28 cellular contexts compared by ENCODE assay signal in genomic region chr9:115025721-115026120, GRCh38.
"Had no signal": no experiment of that assay in that cellular context is flagged by ENCODE, and none has a peak within 500 bp of the region (broad histone marks: within the 10 kb centered on the region; RNA-seq: fewer than 3 reads in every experiment).

No MANE protein-coding gene starts in this region.

- H3K27ac Mint-ChIP-seq: activated B cell treated with CpG ODN at 0.5 μM for 24 hours; activated CD8-positive, alpha-beta memory T cell treated with anti-CD3 and anti-CD28 coated beads, Interleukin-2, amount 10 ng/mL, durations not matched to agents 7 days and 5 days; activated CD8-positive, alpha-beta T cell treated with anti-CD3 and anti-CD28 coated beads, Interleukin-2, amount 10 ng/mL, durations not matched to agents 7 days and 5 days; activated naive CD8-positive, alpha-beta T cell treated with anti-CD3 and anti-CD28 coated beads, Interleukin-2, amount 10 ng/mL, durations not matched to agents 7 days and 5 days; dendritic cell treated with granulocyte-macrophage colony-stimulating factor and Interleukin-4, amounts not matched to agents 40 ng/mL and 50 ng/mL, for 4 days; endodermal cell; immature natural killer cell; natural killer cell; neural progenitor cell; T-helper 2 cell treated with Interferon-gamma antibody and Interleukin-4, amounts not matched to agents 5 μg/mL and 100 μg/mL, for 36 hours had no signal

- H3K4me2 ChIP-seq: neural progenitor cell had no signal

- H3K36me3 Mint-ChIP-seq: activated CD8-positive, alpha-beta memory T cell treated with anti-CD3 and anti-CD28 coated beads, Interleukin-2, amount 10 ng/mL, durations not matched to agents 7 days and 5 days; immature natural killer cell; natural killer cell had no signal

- FAIRE-seq: kidney had no signal

- ATAC-seq: activated CD8-positive, alpha-beta memory T cell treated with anti-CD3 and anti-CD28 coated beads, Interleukin-2, amount 10 ng/mL, durations not matched to agents 7 days and 5 days; activated CD8-positive, alpha-beta T cell treated with anti-CD3 and anti-CD28 coated beads, Interleukin-2, amount 10 ng/mL, durations not matched to agents 7 days and 5 days; esophagus mucosa; heart left ventricle; natural killer cell; psoas muscle had no signal

- H3K79me2 ChIP-seq: parathyroid adenoma had no signal

- H3K36me3 ChIP-seq: ascending aorta, neural progenitor cell, right atrium auricular region had no signal

- H3K9me3 Mint-ChIP-seq: activated B cell treated with CpG ODN at 0.5 μM for 24 hours; activated naive CD8-positive, alpha-beta T cell treated with anti-CD3 and anti-CD28 coated beads, Interleukin-2, amount 10 ng/mL, durations not matched to agents 7 days and 5 days; central memory CD8-positive, alpha-beta T cell; dendritic cell treated with granulocyte-macrophage colony-stimulating factor and Interleukin-4, amounts not matched to agents 40 ng/mL and 50 ng/mL, for 4 days; endodermal cell; immature natural killer cell; natural killer cell; neural progenitor cell; T-helper 2 cell treated with Interferon-gamma antibody and Interleukin-4, amounts not matched to agents 5 μg/mL and 100 μg/mL, for 36 hours had no signal

- H3K4me3 ChIP-seq: ascending aorta, heart left ventricle, neural progenitor cell, psoas muscle, right atrium auricular region, tibial nerve had no signal

- H3K4me1 Mint-ChIP-seq: activated B cell treated with CpG ODN at 0.5 μM for 24 hours; central memory CD8-positive, alpha-beta T cell; immature natural killer cell; natural killer cell had no signal

- H3K9ac ChIP-seq: neural progenitor cell, parathyroid adenoma had no signal

- H3K4me3 Mint-ChIP-seq: activated B cell treated with CpG ODN at 0.5 μM for 24 hours; activated CD8-positive, alpha-beta memory T cell treated with anti-CD3 and anti-CD28 coated beads, Interleukin-2, amount 10 ng/mL, durations not matched to agents 7 days and 5 days; activated CD8-positive, alpha-beta T cell treated with anti-CD3 and anti-CD28 coated beads, Interleukin-2, amount 10 ng/mL, durations not matched to agents 7 days and 5 days; activated naive CD8-positive, alpha-beta T cell treated with anti-CD3 and anti-CD28 coated beads, Interleukin-2, amount 10 ng/mL, durations not matched to agents 7 days and 5 days; central memory CD8-positive, alpha-beta T cell; dendritic cell treated with granulocyte-macrophage colony-stimulating factor and Interleukin-4, amounts not matched to agents 40 ng/mL and 50 ng/mL, for 4 days; endodermal cell; immature natural killer cell; natural killer cell; neural progenitor cell; T-helper 2 cell treated with Interferon-gamma antibody and Interleukin-4, amounts not matched to agents 5 μg/mL and 100 μg/mL, for 36 hours had no signal

- H2AFZ ChIP-seq: neural progenitor cell, parathyroid adenoma had no signal

- H3K27ac ChIP-seq: ascending aorta, parathyroid adenoma, psoas muscle, right atrium auricular region, tibial nerve had no signal

- DNase-seq: activated B cell treated with CpG ODN at 0.5 μM for 24 hours; activated CD8-positive, alpha-beta memory T cell treated with anti-CD3 and anti-CD28 coated beads, Interleukin-2, amount 10 ng/mL, durations not matched to agents 7 days and 5 days; activated CD8-positive, alpha-beta T cell treated with anti-CD3 and anti-CD28 coated beads, Interleukin-2, amount 10 ng/mL, durations not matched to agents 7 days and 5 days; activated naive CD4-positive, alpha-beta T cell; activated naive CD8-positive, alpha-beta T cell treated with anti-CD3 and anti-CD28 coated beads, Interleukin-2, amount 10 ng/mL, durations not matched to agents 7 days and 5 days; activated T-cell treated with anti-CD3 and anti-CD28 coated beads, Interleukin-2, amount 50 U/mL, for 48 hours; endodermal cell; foreskin fibroblast; heart left ventricle; hypothalamus; immature natural killer cell; kidney; natural killer cell; occipital lobe; psoas muscle; stimulated activated CD4-positive, alpha-beta T cell treated with anti-CD3 and anti-CD28 coated beads, Interleukin-15, amount 100 ng/mL, for 24 hours; stimulated activated CD4-positive, alpha-beta T cell treated with anti-CD3 and anti-CD28 coated beads, Interleukin-2, amount 100 ng/mL, for 24 hours; stimulated activated naive CD4-positive, alpha-beta T cell; T-helper 1 cell had no signal

- H3K4me1 ChIP-seq: ascending aorta, heart left ventricle, parathyroid adenoma, psoas muscle, right atrium auricular region, tibial nerve had no signal

- H3K9me3 ChIP-seq: ascending aorta, heart left ventricle, psoas muscle, right atrium auricular region, tibial nerve had no signal

- H3K27me3 ChIP-seq: ascending aorta, neural progenitor cell, right atrium auricular region, tibial nerve had no signal
